Comparison of ENCODE assay signal across 14 cellular contexts in genomic region chr11:541433-541885, GRCh38. TPM values are rescaled to one million over a fixed set of nuclear protein-coding genes. Genes with fewer than 3 reads are reported as not detected.
DNase-seq lines count a peak whose midpoint lies in the region; ATAC-seq and TF ChIP-seq lines count a peak whose summit lies in the region.
"Had no signal": no experiment of that assay in that cellular context is flagged by ENCODE, and none has a peak within 500 bp of the region (broad histone marks: within the 10 kb centered on the region; RNA-seq: fewer than 3 reads in every experiment).

No MANE protein-coding gene starts in this region.

- 92% methylated on average over 20 of the region's 20 CpGs for WGBS in right cardiac atrium
- 90 to 93% methylated on average over 6 to 8 of the region's 20 CpGs for WGBS in esophagus squamous epithelium, 2 donors

- no peak for TF ChIP-seq CTCF in lower lobe of right lung (IDR thresholded peaks at IDR 0.05)
- no peak for TF ChIP-seq CTCF in esophagus squamous epithelium (IDR thresholded peaks at IDR 0.05)

- ATAC-seq in right cardiac atrium: no peak
- no peak for ATAC-seq in Right ventricle myocardium inferior
- ATAC-seq in lower lobe of right lung: no peak

- no peak for TF ChIP-seq POLR2A in esophagus squamous epithelium (IDR thresholded peaks at IDR 0.05)

- intact Hi-C loops in right cardiac atrium (cut with DNase I) (no loop called here), Right ventricle myocardium inferior (cut with DNase I) (no loop called here), lower lobe of right lung (cut with DNase I) (no loop called here), esophagus squamous epithelium (cut with DNase I) (no loop called here)

- peak in 2 of 3 donors; percentile 33 to 50 for DNase-seq in right cardiac atrium
- no peak for DNase-seq in Right ventricle myocardium inferior (ENCODE audit: missing footprints)
- peak; percentile 40 for DNase-seq in lower lobe of right lung
- peak; percentile 43 for DNase-seq in ureter (ENCODE audit: low spot score)
- DNase-seq in esophagus squamous epithelium (lab: John Stamatoyannopoulos, UW): no peak
- no peak for DNase-seq in hepatic stellate cell (ENCODE audit: low spot score)
- DNase-seq: NCI-H1417, NCI-H187, NCI-H2227 treated with DMSO at 0.1 percent for 48 hours, NCI-H510A treated with DMSO at 0.1 percent for 48 hours, NCI-H774, SHP77 treated with DMSO at 0.1 percent for 48 hours, SK-N-SH had no signal

- H3K27me3 ChIP-seq in right cardiac atrium (ENCODE audit: control insufficient read depth, insufficient read depth): no peaks in the 10 kb centered on the region
- H3K27me3 ChIP-seq in lower lobe of right lung (ENCODE audit: low read depth): peaks cover 4% of the 10 kb centered on the region
- no peaks in the 10 kb centered on the region for H3K27me3 ChIP-seq in esophagus squamous epithelium

- H3K4me3 ChIP-seq in right cardiac atrium (ENCODE audit: low read length) (no peak overlapping the region), lower lobe of right lung (no peak overlapping the region), esophagus squamous epithelium (no peak overlapping the region)

- H3K9me3 ChIP-seq in right cardiac atrium (ENCODE audit: control insufficient read depth, low read length) (no peaks in the 10 kb centered on the region), lower lobe of right lung (no peaks in the 10 kb centered on the region), esophagus squamous epithelium (no peaks in the 10 kb centered on the region)
- H3K9me3 ChIP-seq: SK-N-SH had no signal

- H3K36me3 ChIP-seq in lower lobe of right lung (no peaks in the 10 kb centered on the region), esophagus squamous epithelium (no peaks in the 10 kb centered on the region)

- H3K27ac ChIP-seq in right cardiac atrium (ENCODE audit: low read length) (no peak overlapping the region), lower lobe of right lung (no peak overlapping the region), esophagus squamous epithelium (no peak overlapping the region)
- H3K27ac ChIP-seq: C4-2B had no signal

- H3K4me1 ChIP-seq in right cardiac atrium (ENCODE audit: control insufficient read depth, insufficient read depth, low read length): no peaks in the 10 kb centered on the region
- peaks cover 16% of the 10 kb centered on the region for H3K4me1 ChIP-seq in lower lobe of right lung
- H3K4me1 ChIP-seq in esophagus squamous epithelium: peaks cover 13 to 26% (median 15%) of the 10 kb centered on the region in 3 donors

RNA-seq across cellular contexts. Expression of gene LRRC56, which starts 4.1 kb away (rescaled TPM):
- total RNA-seq in right cardiac atrium (under 1 TPM; 0.36 to 0.59 (median 0.43) TPM), Right ventricle myocardium inferior (0.16 TPM), lower lobe of right lung (7.6 TPM), ureter (3.4 TPM), esophagus squamous epithelium (1 to 10 TPM in 2 of 4 donors, under 1 TPM in 2; 0.35 to 2.3 (median 1.2) TPM)
- polyA plus RNA-seq in right cardiac atrium: 0.48 TPM

RNA-seq across cellular contexts. Expression of gene HRAS, which starts 6.1 kb away (rescaled TPM):
- 10 to 100 TPM; 45.7 to 60.4 (median 49.3) TPM for total RNA-seq in right cardiac atrium
- 64.4 TPM for polyA plus RNA-seq in right cardiac atrium
- total RNA-seq in Right ventricle myocardium inferior: 57.5 TPM
- total RNA-seq in lower lobe of right lung: 36.3 TPM
- total RNA-seq in ureter: 85.3 TPM
- 100 to 1,000 TPM in 2 of 4 donors, 10 to 100 TPM in 2; 56.7 to 106 (median 85.2) TPM for total RNA-seq in esophagus squamous epithelium

RNA-seq across cellular contexts. Expression of gene LMNTD2, which starts 19.1 kb away (rescaled TPM):
- total RNA-seq in right cardiac atrium: 1 to 10 TPM in 2 of 4 donors, under 1 TPM in 2; 0.65 to 1.4 (median 0.83) TPM
- 0.50 TPM for polyA plus RNA-seq in right cardiac atrium
- 0.14 TPM for total RNA-seq in Right ventricle myocardium inferior
- total RNA-seq in lower lobe of right lung: 6.0 TPM
- 8.8 TPM for total RNA-seq in ureter
- total RNA-seq in esophagus squamous epithelium: 1 to 10 TPM; 2.1 to 4.6 (median 3.8) TPM

RNA-seq across cellular contexts. Expression of gene RASSF7, which starts 19.3 kb away (rescaled TPM):
- total RNA-seq in right cardiac atrium (1 to 10 TPM; 2.5 to 6.3 (median 3.5) TPM), Right ventricle myocardium inferior (3.9 TPM), lower lobe of right lung (71.5 TPM), ureter (54.9 TPM), esophagus squamous epithelium (10 to 100 TPM; 35.7 to 54.0 (median 44.4) TPM)
- polyA plus RNA-seq in right cardiac atrium: 5.3 TPM

RNA-seq across cellular contexts. Expression of gene RNH1, which starts 34.4 kb away (rescaled TPM):
- total RNA-seq in right cardiac atrium (100 to 1,000 TPM; 188 to 203 (median 195) TPM), Right ventricle myocardium inferior (190 TPM), lower lobe of right lung (237 TPM), ureter (182 TPM), esophagus squamous epithelium (100 to 1,000 TPM; 206 to 378 (median 222) TPM)
- 162 TPM for polyA plus RNA-seq in right cardiac atrium

Comparison
In these comparisons a context has a peak if more than half of its experiments do, and no peak if none do; other contexts are left out.
1. DNase-seq: peak in right cardiac atrium (2 of 3), lower lobe of right lung (single experiment) and ureter (single experiment); none in Right ventricle myocardium inferior (single experiment), esophagus squamous epithelium (single experiment) and hepatic stellate cell (single experiment).